8 cellular contexts compared by ENCODE assay signal in genomic region chr13:113836917-113837553, GRCh38. TPM values are rescaled to one million over a fixed set of nuclear protein-coding genes. Genes with fewer than 3 reads are reported as not detected.
DNase-seq lines count a peak whose midpoint lies in the region; ATAC-seq and TF ChIP-seq lines count a peak whose summit lies in the region.

No MANE protein-coding gene starts in this region.

- H3K27ac Mint-ChIP-seq in activated CD4-positive, alpha-beta T cell treated with anti-CD3 and anti-CD28 coated beads, Interleukin-2, amount 10 ng/mL, durations not matched to agents 24 days and 14 days, result peak overlapping the region; percentile 75

- H4K12ac ChIP-seq in trophoblast cell (ENCODE audit: low read depth, low read length), result peak overlapping the region; percentile 79

- H3K4me1 Mint-ChIP-seq in activated CD4-positive, alpha-beta T cell treated with anti-CD3 and anti-CD28 coated beads, Interleukin-2, amount 10 ng/mL, durations not matched to agents 24 days and 14 days, result peaks cover 16% of the 10 kb centered on the region

- no peak for ATAC-seq in HG03457 (IDR thresholded peaks at IDR 0.05; ENCODE audit: unreplicated experiment)

- peaks cover 3% of the 10 kb centered on the region for H3K36me3 Mint-ChIP-seq in activated CD4-positive, alpha-beta T cell treated with anti-CD3 and anti-CD28 coated beads, Interleukin-2, amount 10 ng/mL, durations not matched to agents 24 days and 14 days (ENCODE audit: low read depth)

- peaks cover 32 to 33% of the 10 kb centered on the region in 2 experiments for H3K4me1 ChIP-seq in trophoblast cell (ENCODE audit: control insufficient read depth in 1 of 2, insufficient read depth in 2 of 2, low read length in 2 of 2)

- peak overlapping the region; percentile 94 for H2AK5ac ChIP-seq in trophoblast cell (ENCODE audit: low read length)

- H3K9ac ChIP-seq in trophoblast cell (ENCODE audit: low read length), result peak overlapping the region; percentile 8

- peak overlapping the region; percentile 42 for H3K18ac ChIP-seq in trophoblast cell (ENCODE audit: low read length)

- H3K9me3 ChIP-seq in trophoblast cell (ENCODE audit: insufficient read depth, low read depth, low read length), result no peaks in the 10 kb centered on the region

- no peak for DNase-seq in activated CD4-positive, alpha-beta T cell treated with anti-CD3 and anti-CD28 coated beads, Interleukin-2, amount 10 ng/mL, durations not matched to agents 24 days and 14 days
- DNase-seq in activated CD4-positive, alpha-beta T cell treated with anti-CD3 and anti-CD28 coated beads, Interleukin-2, amount 50 U/mL, for 4 hours, result no peak
- DNase-seq in RPMI7951 (ENCODE audit: low read depth) (peak; percentile 83), fibroblast of gingiva (ENCODE audit: low read depth) (peak; percentile 79), trophoblast cell (peak in 1 of 2 donors; percentile 19), NCI-H1092 treated with DMSO at 0.1 percent for 48 hours (lab: John Stamatoyannopoulos, UW) (no peak), GM13976 (ENCODE audit: low spot score) (no peak)

- peaks cover 7% of the 10 kb centered on the region for H3K9me3 Mint-ChIP-seq in activated CD4-positive, alpha-beta T cell treated with anti-CD3 and anti-CD28 coated beads, Interleukin-2, amount 10 ng/mL, durations not matched to agents 24 days and 14 days

- no peak overlapping the region for H3K23ac ChIP-seq in trophoblast cell (ENCODE audit: low read length)

- H3K4me2 ChIP-seq in trophoblast cell (ENCODE audit: low read length), result no peak overlapping the region

- intact Hi-C loops in activated CD4-positive, alpha-beta T cell treated with anti-CD3 and anti-CD28 coated beads, Interleukin-2, amount 10 ng/mL, durations not matched to agents 24 days and 14 days (cut with micrococcal nuclease), result no loop called here

- H4K8ac ChIP-seq in trophoblast cell (ENCODE audit: low read depth, low read length), result peak overlapping the region; percentile 77

- H3K36me3 ChIP-seq in trophoblast cell (ENCODE audit: control insufficient read depth in 1 of 2, insufficient read depth in 2 of 2, low read length in 2 of 2), result peaks cover 11 to 12% of the 10 kb centered on the region in 2 experiments

- no peak overlapping the region for H3K4me3 ChIP-seq in trophoblast cell (ENCODE audit: low read depth, low read length)

- H2AFZ ChIP-seq in trophoblast cell (ENCODE audit: insufficient read depth, low read length, poor library complexity), result peak overlapping the region; percentile 9

- H2BK12ac ChIP-seq in trophoblast cell (ENCODE audit: low read length), result peak overlapping the region; percentile 91

- peaks cover 34% of the 10 kb centered on the region for H3K79me1 ChIP-seq in trophoblast cell (ENCODE audit: low read length)

- no peaks in the 10 kb centered on the region for H3K27me3 ChIP-seq in trophoblast cell (ENCODE audit: insufficient read depth, low read length)

- peaks cover 14% of the 10 kb centered on the region for H3K79me2 ChIP-seq in trophoblast cell (ENCODE audit: control insufficient read depth, insufficient read depth, low read length, poor library complexity)

- in situ Hi-C loops in GM13976 (cut with MboI; ENCODE audit: low sequenced_read_pairs, unreplicated experiment), result no loop called here

- H2BK120ac ChIP-seq in trophoblast cell (ENCODE audit: insufficient read depth, low read length, poor library complexity), result peak overlapping the region; percentile 96

- no peak for TF ChIP-seq CTCF in GM13976 (IDR thresholded peaks at IDR 0.05; ENCODE audit: borderline replicate concordance, control extremely low read depth, extremely low read depth, insufficient read depth, missing control alignments)

- peak overlapping the region; percentile 86 for H3K4ac ChIP-seq in trophoblast cell (ENCODE audit: low read depth, low read length)

- WGBS in trophoblast cell (ENCODE audit: extremely low coverage, insufficient coverage, insufficient read length), result no CpG with 5 or more reads among the region's 19 CpGs

- H3K14ac ChIP-seq in trophoblast cell (ENCODE audit: low read length), result peak overlapping the region; percentile 59

- H3K27ac ChIP-seq in trophoblast cell (ENCODE audit: low read depth, low read length), result peak overlapping the region; percentile 96

- H3K27me3 Mint-ChIP-seq in activated CD4-positive, alpha-beta T cell treated with anti-CD3 and anti-CD28 coated beads, Interleukin-2, amount 10 ng/mL, durations not matched to agents 24 days and 14 days, result peaks cover 2% of the 10 kb centered on the region

- H3K4me3 Mint-ChIP-seq in activated CD4-positive, alpha-beta T cell treated with anti-CD3 and anti-CD28 coated beads, Interleukin-2, amount 10 ng/mL, durations not matched to agents 24 days and 14 days, result no peak overlapping the region

- H2BK5ac ChIP-seq in trophoblast cell (ENCODE audit: low read depth, low read length, poor library complexity), result peak overlapping the region; percentile 89

- H4K91ac ChIP-seq in trophoblast cell (ENCODE audit: low read depth, low read length), result peak overlapping the region; percentile 95

RNA-seq across cellular contexts. Expression of gene GAS6, which starts 26.8 kb away (rescaled TPM):
- 0.17 and 0.54 TPM in 2 replicates for total RNA-seq in activated CD4-positive, alpha-beta T cell treated with anti-CD3 and anti-CD28 coated beads, Interleukin-2, amount 10 ng/mL, durations not matched to agents 24 days and 14 days
- 91.2 and 119 TPM in 2 replicates for total RNA-seq in RPMI7951 (2014; rRNA removed; shearing (Covaris generic))
- 15.7 and 17.6 TPM in 2 replicates for polyA plus RNA-seq in trophoblast cell (2013)

Comparison
In these comparisons a context has a peak if more than half of its experiments do, and no peak if none do; other contexts are left out.
1. DNase-seq: peak in RPMI7951 (single experiment) and fibroblast of gingiva (single experiment); none in activated CD4-positive, alpha-beta T cell treated with anti-CD3 and anti-CD28 coated beads, Interleukin-2, amount 10 ng/mL, durations not matched to agents 24 days and 14 days (single experiment), activated CD4-positive, alpha-beta T cell treated with anti-CD3 and anti-CD28 coated beads, Interleukin-2, amount 50 U/mL, for 4 hours (0 of 2), NCI-H1092 treated with DMSO at 0.1 percent for 48 hours (single experiment) and GM13976 (single experiment).
2. RNA of gene GAS6, which starts 26.8 kb away (total RNA-seq): 91.2 to 119 TPM in RPMI7951; 0.17 to 0.54 TPM in activated CD4-positive, alpha-beta T cell treated with anti-CD3 and anti-CD28 coated beads, Interleukin-2, amount 10 ng/mL, durations not matched to agents 24 days and 14 days; every median in the first group is over 10 times any median in the second.